Comparison of ENCODE assay signal across 10 cellular contexts in the genomic region with DNA sequence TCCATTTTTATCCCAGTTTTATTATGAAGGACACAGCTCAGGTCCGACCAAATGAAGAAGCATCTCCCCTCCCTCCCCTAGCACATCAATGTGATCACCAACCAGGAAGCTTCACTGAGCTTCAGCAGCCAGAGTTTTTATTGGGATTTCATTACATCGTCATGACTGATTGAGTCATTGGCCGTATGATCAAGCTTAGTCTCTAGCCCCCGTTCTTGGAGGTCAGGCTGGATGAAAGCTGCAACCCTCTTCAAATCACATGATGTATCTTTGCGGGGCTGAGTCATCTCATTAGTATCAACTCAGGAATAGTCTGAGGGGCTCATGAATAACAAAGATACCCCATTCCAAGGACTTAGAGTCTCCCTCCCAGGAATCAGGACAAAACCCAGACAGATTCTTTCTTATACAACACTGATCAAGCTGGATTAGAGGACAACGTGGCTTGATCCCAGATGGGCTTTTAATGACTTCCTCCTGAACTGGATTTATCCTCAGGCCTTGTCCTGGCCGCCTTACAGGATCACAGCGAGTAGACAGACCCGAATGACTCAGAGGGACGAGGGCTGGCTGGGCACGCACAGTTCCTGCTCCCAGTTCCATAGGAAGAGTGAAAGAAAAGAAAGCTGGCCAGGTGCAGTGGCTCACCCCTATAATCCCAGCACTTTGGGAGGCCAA.
DNase-seq lines count a peak whose midpoint lies in the region; ATAC-seq, FAIRE-seq and TF ChIP-seq lines count a peak whose summit lies in the region.
"Had no signal": no experiment of that assay in that cellular context is flagged by ENCODE, and none has a peak within 500 bp of the region (broad histone marks: within the 10 kb centered on the region; RNA-seq: fewer than 3 reads in every experiment).

No MANE protein-coding gene starts in this region.

- H3K9me3 Mint-ChIP-seq in central memory CD8-positive, alpha-beta T cell: no peaks in the 10 kb centered on the region

- H3K4me3 Mint-ChIP-seq in central memory CD8-positive, alpha-beta T cell: no peak overlapping the region

- no peaks in the 10 kb centered on the region for H3K27me3 Mint-ChIP-seq in central memory CD8-positive, alpha-beta T cell

- H3K4me1 ChIP-seq in mucosa of rectum (ENCODE audit: control insufficient read depth in 2 of 2, insufficient read depth in 2 of 2, low read length in 2 of 2): peaks cover 0 to 10% of the 10 kb centered on the region in 2 donors

- peaks cover 0 to 6% of the 10 kb centered on the region in 2 donors for H3K36me3 ChIP-seq in mucosa of rectum (ENCODE audit: control insufficient read depth in 2 of 2, insufficient read depth in 2 of 2, low read length in 2 of 2)

- peak; percentile 87 for DNase-seq in AG04449 (ENCODE audit: low read depth, low spot score)
- peak; percentile 61 for DNase-seq in HTR-8/SVneo (ENCODE audit: insufficient read length, low spot score)
- DNase-seq in central memory CD8-positive, alpha-beta T cell (ENCODE audit: low spot score in 2 of 2): no peak
- no peak for DNase-seq in cortex of kidney (lab: John Stamatoyannopoulos, UW)
- DNase-seq in NK-92 treated with Interleukin-12 subunit alpha and Interleukin-12 subunit beta, amount 100 ng/mL, for 24 hours (lab: John Stamatoyannopoulos, UW): no peak
- DNase-seq in NCI-H2227 treated with DMSO at 0.1 percent for 48 hours (lab: John Stamatoyannopoulos, UW): no peak
- no peak for DNase-seq in amygdala (lab: John Stamatoyannopoulos, UW)
- DNase-seq: NCI-H2029 treated with DMSO at 0.1 percent for 48 hours had no signal

- H3K9ac ChIP-seq in mucosa of rectum (ENCODE audit: low read depth in 1 of 2, low read length in 2 of 2): no peak overlapping the region

- peak overlapping the region; percentile 49 to 55 for H3K27ac ChIP-seq in mucosa of rectum (ENCODE audit: low read depth in 2 of 2, low read length in 2 of 2)
- H3K27ac ChIP-seq: heart left ventricle had no signal

- ATAC-seq in central memory CD8-positive, alpha-beta T cell (replicated peaks; ENCODE audit: extremely low read depth, poor library complexity, severe bottlenecking): no peak

- no peak for FAIRE-seq in HTR-8/SVneo (lab: Jason Lieb, UNC)

- CTCF ChIA-PET in AG04449 (lab: Yijun Ruan, JAX): interaction anchor here (1.0 kb wide), 1 partner anchor 71 kb away, joined by 4 read pairs; no protein-coding TSS in a partner anchor

- POLR2A ChIA-PET in AG04449 (lab: Yijun Ruan, JAX): interaction anchor here (0.6 to 1.4 kb wide), 4 partner anchors 14 to 80 kb away, joined by 3 to 5 read pairs (median 4); a partner anchor contains a TSS

- peaks cover 17% of the 10 kb centered on the region for H3K36me3 Mint-ChIP-seq in central memory CD8-positive, alpha-beta T cell (ENCODE audit: insufficient read depth)

- H3K9me3 ChIP-seq in mucosa of rectum (ENCODE audit: control insufficient read depth in 2 of 2, low read length in 2 of 2): no peaks in the 10 kb centered on the region
- H3K9me3 ChIP-seq: heart left ventricle had no signal

- H3K4me3 ChIP-seq in AG04449 (ENCODE audit: low read depth, low read length) (no peak overlapping the region), mucosa of rectum (ENCODE audit: low read length in 2 of 2) (no peak overlapping the region)
- H3K4me3 ChIP-seq: heart left ventricle had no signal

- no peak for TF ChIP-seq CTCF in AG04449 (IDR thresholded peaks at IDR 0.05; ENCODE audit: insufficient read depth, low read length, missing control alignments)

- peak overlapping the region; percentile 22 for H3K27ac Mint-ChIP-seq in central memory CD8-positive, alpha-beta T cell (ENCODE audit: low read depth)

- H3K4me1 Mint-ChIP-seq in central memory CD8-positive, alpha-beta T cell: peaks cover 15% of the 10 kb centered on the region

- no peaks in the 10 kb centered on the region for H3K27me3 ChIP-seq in mucosa of rectum (ENCODE audit: control insufficient read depth in 2 of 2, insufficient read depth in 2 of 2, low read length in 2 of 2)
- H3K27me3 ChIP-seq: heart left ventricle had no signal

Comparison
In these comparisons a context has a peak if more than half of its experiments do, and no peak if none do; other contexts are left out.
1. DNase-seq: peak in AG04449 (single experiment) and HTR-8/SVneo (single experiment); none in central memory CD8-positive, alpha-beta T cell (0 of 2), cortex of kidney (single experiment), NK-92 treated with Interleukin-12 subunit alpha and Interleukin-12 subunit beta, amount 100 ng/mL, for 24 hours (single experiment), NCI-H2227 treated with DMSO at 0.1 percent for 48 hours (single experiment) and amygdala (0 of 56).